In genomic region chr1:226886142-226886901, GRCh38 we compare ENCODE assay signal across 1 cellular context.
TF ChIP-seq lines count a peak whose summit lies in the region.

No MANE protein-coding gene starts in this region.

TF ChIP-seq in HEK293, 187 proteins besides CTCF, POLR2A, EP300 and RAD21 (continued from another document):
- TF ChIP-seq ZNF324 (tag by site-specific recombination; IDR thresholded peaks at IDR 0.05) (no peak), ZBTB8A (tag by site-specific recombination; IDR thresholded peaks at IDR 0.05) (no peak), ZBTB10 (tag by site-specific recombination; IDR thresholded peaks at IDR 0.05) (no peak), KLF10 (tag by site-specific recombination; IDR thresholded peaks at IDR 0.05) (no peak), ZNF311 (tag by site-specific recombination; IDR thresholded peaks at IDR 0.05; ENCODE audit: borderline replicate concordance) (no peak), GLIS2 (tag by site-specific recombination; IDR thresholded peaks at IDR 0.05) (no peak), REPIN1 (tag by site-specific recombination; IDR thresholded peaks at IDR 0.05; ENCODE audit: low read depth) (no peak)
